1 cellular context compared by ENCODE assay signal in the genomic region with DNA sequence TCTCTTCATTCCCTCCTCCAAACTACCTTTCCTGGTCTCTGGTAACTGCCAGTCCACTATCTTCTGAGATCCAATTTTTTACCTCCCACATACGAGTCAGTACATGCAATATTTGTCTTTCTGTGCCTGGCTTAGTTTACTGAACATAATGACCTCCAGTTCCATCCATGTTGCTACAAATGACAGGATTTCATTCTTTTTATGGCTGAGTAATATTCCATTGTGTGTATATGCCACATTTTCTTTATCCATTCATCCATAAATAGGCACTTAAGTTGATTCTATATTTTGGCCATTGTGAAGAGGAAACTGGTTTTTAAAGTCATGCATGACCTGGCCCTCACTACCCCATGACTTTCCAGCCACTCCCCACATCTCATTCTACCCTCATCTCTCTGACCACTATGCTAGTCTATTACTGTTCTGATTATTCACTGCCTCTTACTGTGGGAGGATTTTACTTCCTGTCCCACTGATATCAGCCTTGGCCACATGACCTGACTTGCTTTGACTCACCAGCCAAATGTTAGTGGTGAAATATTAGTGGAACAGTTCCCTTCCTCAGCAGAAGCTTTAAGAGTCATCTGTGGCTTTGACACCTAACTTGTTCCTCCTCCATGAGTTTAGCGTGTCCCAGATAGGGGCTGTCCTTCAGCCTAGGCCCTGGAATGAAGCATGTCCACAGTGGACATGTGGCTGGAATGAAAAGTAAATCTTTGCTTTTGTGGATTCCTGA.
TF ChIP-seq lines count a peak whose summit lies in the region.

No MANE protein-coding gene starts in this region.

TF ChIP-seq in HepG2, 621 proteins besides CTCF, POLR2A, EP300 and RAD21:
- TF ChIP-seq CHD4 (IDR thresholded peaks at IDR 0.05; ENCODE audit: borderline replicate concordance, low read length) (no peak), HES4 (CRISPR knock-in tag; IDR thresholded peaks at IDR 0.05; ENCODE audit: borderline replicate concordance) (no peak)
- TF ChIP-seq, protein P1, sequence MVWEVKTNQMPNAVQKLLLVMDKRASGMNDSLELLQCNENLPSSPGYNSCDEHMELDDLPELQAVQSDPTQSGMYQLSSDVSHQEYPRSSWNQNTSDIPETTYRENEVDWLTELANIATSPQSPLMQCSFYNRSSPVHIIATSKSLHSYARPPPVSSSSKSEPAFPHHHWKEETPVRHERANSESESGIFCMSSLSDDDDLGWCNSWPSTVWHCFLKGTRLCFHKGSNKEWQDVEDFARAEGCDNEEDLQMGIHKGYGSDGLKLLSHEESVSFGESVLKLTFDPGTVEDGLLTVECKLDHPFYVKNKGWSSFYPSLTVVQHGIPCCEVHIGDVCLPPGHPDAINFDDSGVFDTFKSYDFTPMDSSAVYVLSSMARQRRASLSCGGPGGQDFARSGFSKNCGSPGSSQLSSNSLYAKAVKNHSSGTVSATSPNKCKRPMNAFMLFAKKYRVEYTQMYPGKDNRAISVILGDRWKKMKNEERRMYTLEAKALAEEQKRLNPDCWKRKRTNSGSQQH (CRISPR knock-in tag; IDR thresholded peaks at IDR 0.05; ENCODE audit: low read depth), result no peak
